In the genomic region with DNA sequence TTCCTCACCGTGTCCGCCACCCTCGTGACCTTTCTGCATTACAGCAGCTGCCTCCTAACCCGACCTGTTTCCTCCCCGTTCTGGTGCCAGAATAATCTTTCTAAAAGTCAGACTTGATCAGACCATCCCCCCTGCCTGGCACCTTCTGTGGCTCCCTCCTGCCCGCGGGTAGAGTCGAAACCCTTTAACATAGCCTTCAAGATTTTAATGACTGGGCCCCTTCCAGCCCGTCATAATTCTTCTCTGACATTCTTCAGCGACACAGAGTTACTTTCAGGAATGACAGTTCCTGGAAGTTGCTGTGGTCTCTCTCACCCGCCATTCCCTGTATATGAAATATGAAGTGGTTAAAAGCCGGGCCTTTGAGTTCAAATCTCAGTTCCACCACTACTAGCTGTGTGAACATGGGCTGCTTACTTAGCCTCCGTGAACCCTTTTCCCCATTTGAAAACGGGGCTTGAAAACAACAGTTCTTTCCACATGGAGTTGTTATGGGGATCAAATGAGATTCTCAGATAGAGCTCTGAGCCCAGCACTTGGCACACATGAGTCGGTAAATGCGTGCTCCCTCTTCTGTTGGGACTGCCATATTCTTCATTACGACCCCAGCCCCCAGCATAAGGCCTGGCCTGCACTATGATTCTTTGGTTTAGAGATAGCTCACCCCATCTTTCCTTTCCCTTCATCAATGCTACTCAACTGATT, we compare ENCODE assay signal across 8 cellular contexts. TPM values are rescaled to one million over a fixed set of nuclear protein-coding genes. Genes with fewer than 3 reads are reported as not detected.
DNase-seq lines count a peak whose midpoint lies in the region; ATAC-seq, FAIRE-seq and TF ChIP-seq lines count a peak whose summit lies in the region.

No MANE protein-coding gene starts in this region.

- intact Hi-C loops in body of pancreas (cut with DNase I): no loop called here
- intact Hi-C loops in left colon (cut with DNase I, micrococcal nuclease): no loop called here

- H3K9me3 ChIP-seq in body of pancreas (no peaks in the 10 kb centered on the region), thoracic aorta (no peaks in the 10 kb centered on the region)

- ATAC-seq in body of pancreas (no peak), left colon (peak; percentile 1), thoracic aorta (ENCODE audit: insufficient number of reproducible peaks, low FRiP score, low read depth) (peak; percentile 10)

- DNase-seq in DMS53 (lab: John Stamatoyannopoulos, UW): peak; percentile 50
- no peak for DNase-seq in DMS53 treated with DMSO at 0.1 percent for 48 hours (lab: John Stamatoyannopoulos, UW; ENCODE audit: unreplicated experiment)
- peak; percentile 42 for DNase-seq in NB4 (ENCODE audit: low read depth)
- DNase-seq in body of pancreas: no peak
- no peak for DNase-seq in left colon
- no peak for DNase-seq in thoracic aorta (ENCODE audit: low spot score)
- no peak for DNase-seq in GM13976 (ENCODE audit: low spot score)
- DNase-seq in urothelium cell line (ENCODE audit: low spot score): no peak

- H3K27ac ChIP-seq in body of pancreas: peak overlapping the region; percentile 80 to 99 (median 94)
- H3K27ac ChIP-seq in thoracic aorta: peak overlapping the region; percentile 90 to 96

- H3K27me3 ChIP-seq in body of pancreas (no peaks in the 10 kb centered on the region), thoracic aorta (replicated peaks; ENCODE audit: insufficient read depth) (no peaks in the 10 kb centered on the region)

- WGBS in body of pancreas, 2 donors: 5 to 9% methylated on average over 17 of the region's 17 CpGs

- FAIRE-seq in urothelium cell line (lab: Jason Lieb, UNC): no peak

- TF ChIP-seq POLR2A in NB4 (IDR thresholded peaks at IDR 0.05; ENCODE audit: extremely low read depth, insufficient read length): no peak
- TF ChIP-seq POLR2A in body of pancreas (IDR thresholded peaks at IDR 0.05): no peak

- no peak for TF ChIP-seq CTCF in NB4 (IDR thresholded peaks at IDR 0.05; ENCODE audit: low read depth, low read length)
- TF ChIP-seq CTCF in body of pancreas (IDR thresholded peaks at IDR 0.05): no peak
- TF ChIP-seq CTCF in thoracic aorta (IDR thresholded peaks at IDR 0.05): no peak
- TF ChIP-seq CTCF in GM13976 (IDR thresholded peaks at IDR 0.05; ENCODE audit: borderline replicate concordance, control extremely low read depth, extremely low read depth, insufficient read depth, missing control alignments): no peak

- in situ Hi-C loops in GM13976 (cut with MboI; ENCODE audit: low sequenced_read_pairs, unreplicated experiment): no loop called here

- H3K4me3 ChIP-seq in NB4 (ENCODE audit: low read depth, low read length) (peak overlapping the region; percentile 89), body of pancreas (peak overlapping the region; percentile 12 to 71), thoracic aorta (peak overlapping the region; percentile 90)

- H3K4me1 ChIP-seq in body of pancreas (peaks cover 32% of the 10 kb centered on the region), thoracic aorta (ENCODE audit: control insufficient read depth in 1 of 2, low read depth in 2 of 2) (peaks cover 5 to 26% of the 10 kb centered on the region in 2 donors)

- H3K36me3 ChIP-seq in body of pancreas (replicated peaks in 1 of 2; ENCODE audit: insufficient read depth in 1 of 2, low read depth in 2 of 2) (peaks cover 0 to 1% of the 10 kb centered on the region in 2 donors), thoracic aorta (no peaks in the 10 kb centered on the region)

RNA-seq across cellular contexts. Expression of gene NANS, which starts 0.7 kb away (rescaled TPM):
- total RNA-seq in body of pancreas (10 to 100 TPM; 31.4 to 45.2 TPM), left colon (100 to 1,000 TPM; 231 to 527 TPM), thoracic aorta (10 to 100 TPM; 60.9 to 73.1 TPM)

Comparison
In these comparisons a context has a peak if more than half of its experiments do, and no peak if none do; other contexts are left out.
1. DNase-seq: peak in DMS53 (single experiment) and NB4 (single experiment); none in DMS53 treated with DMSO at 0.1 percent for 48 hours (single experiment), body of pancreas (0 of 4), left colon (0 of 2), thoracic aorta (single experiment), GM13976 (single experiment) and urothelium cell line (single experiment).
2. Peak in every context shown above with its lines, with median percentiles within 50 percentile points of each other: H3K4me3 ChIP-seq.